Comparison of ENCODE assay signal across 1 cellular context in the genomic region with DNA sequence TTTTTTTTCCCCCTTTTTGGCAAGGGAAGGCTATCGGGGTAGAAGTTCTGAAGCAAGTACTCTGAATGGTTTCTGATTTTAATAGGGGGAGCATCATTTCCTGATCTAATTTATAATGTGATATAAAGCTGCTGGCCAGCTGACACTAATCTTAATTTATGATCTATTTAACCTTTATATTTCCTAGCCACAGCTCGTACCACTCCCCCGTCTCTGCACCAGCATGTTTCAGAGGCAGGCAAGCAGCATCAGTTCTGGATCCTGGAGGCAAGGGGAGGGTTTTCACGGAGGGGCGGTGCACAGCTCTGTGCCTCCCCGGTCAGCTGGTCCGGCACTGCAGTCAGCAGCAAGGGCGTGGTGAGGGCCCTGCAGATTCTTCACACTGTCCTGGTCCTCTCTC.
TF ChIP-seq lines count a peak whose summit lies in the region.

No MANE protein-coding gene starts in this region.

TF ChIP-seq in SK-N-SH, 30 proteins besides CTCF, POLR2A, EP300 and RAD21 (continued from another document):
- TF ChIP-seq GABPA (IDR thresholded peaks at IDR 0.05; ENCODE audit: low read depth) (no peak), RXRA (IDR thresholded peaks at IDR 0.05; ENCODE audit: borderline replicate concordance, low read depth) (no peak), POLR2AphosphoS5 (IDR thresholded peaks at IDR 0.05; ENCODE audit: low read depth, low read length) (no peak), FOXJ3 (CRISPR knock-in tag; IDR thresholded peaks at IDR 0.05) (no peak)
TF ChIP-seq in SK-N-SH: peak in this region for 2.
